1 cellular context compared by ENCODE assay signal in the genomic region with DNA sequence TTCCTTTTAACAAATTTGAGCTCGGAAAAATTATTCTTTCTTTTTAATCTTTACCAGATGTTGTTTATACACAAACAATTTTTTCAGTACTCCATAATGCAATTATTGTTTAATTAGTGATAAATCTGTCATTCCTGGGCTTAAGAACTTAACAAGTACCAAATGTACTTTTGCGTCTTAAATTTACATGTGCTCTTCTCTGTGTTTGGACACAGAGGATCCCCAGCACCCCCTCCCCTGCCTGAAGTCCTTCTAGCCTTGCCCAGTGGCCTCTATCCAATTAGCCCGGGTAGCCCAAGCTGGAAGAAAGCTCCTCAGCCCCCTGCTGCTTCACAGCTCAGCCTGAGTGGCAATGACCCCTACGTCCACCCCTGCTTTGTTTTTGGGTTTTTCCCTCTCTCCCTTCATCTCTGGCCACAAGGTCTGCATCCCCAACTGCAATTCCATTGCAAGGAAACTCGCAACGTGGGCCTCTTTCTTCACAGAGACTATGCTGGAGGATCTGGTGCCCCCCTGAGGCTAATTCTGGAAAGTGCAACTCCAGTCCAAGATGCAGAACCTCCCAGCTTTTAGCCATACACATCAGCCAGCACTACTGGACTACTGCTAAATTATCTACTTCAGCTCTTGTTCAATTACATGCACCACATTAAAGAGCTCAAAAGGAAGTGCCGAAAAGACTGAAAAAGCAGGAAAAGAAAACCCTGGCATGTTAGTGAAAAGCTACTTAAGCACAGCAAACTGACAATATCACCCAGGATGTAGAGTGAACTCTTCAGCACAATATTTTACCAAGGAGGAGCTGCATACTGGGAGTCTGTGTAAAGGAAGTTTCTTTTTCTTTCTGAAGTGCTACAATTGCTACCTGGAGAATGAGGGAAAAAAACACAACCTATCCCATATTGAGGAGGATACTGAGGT.
TF ChIP-seq lines count a peak whose summit lies in the region.

No MANE protein-coding gene starts in this region.

TF ChIP-seq in H1, 55 proteins besides CTCF, POLR2A, EP300 and RAD21 (continued from another document):
- TF ChIP-seq, protein P1, sequence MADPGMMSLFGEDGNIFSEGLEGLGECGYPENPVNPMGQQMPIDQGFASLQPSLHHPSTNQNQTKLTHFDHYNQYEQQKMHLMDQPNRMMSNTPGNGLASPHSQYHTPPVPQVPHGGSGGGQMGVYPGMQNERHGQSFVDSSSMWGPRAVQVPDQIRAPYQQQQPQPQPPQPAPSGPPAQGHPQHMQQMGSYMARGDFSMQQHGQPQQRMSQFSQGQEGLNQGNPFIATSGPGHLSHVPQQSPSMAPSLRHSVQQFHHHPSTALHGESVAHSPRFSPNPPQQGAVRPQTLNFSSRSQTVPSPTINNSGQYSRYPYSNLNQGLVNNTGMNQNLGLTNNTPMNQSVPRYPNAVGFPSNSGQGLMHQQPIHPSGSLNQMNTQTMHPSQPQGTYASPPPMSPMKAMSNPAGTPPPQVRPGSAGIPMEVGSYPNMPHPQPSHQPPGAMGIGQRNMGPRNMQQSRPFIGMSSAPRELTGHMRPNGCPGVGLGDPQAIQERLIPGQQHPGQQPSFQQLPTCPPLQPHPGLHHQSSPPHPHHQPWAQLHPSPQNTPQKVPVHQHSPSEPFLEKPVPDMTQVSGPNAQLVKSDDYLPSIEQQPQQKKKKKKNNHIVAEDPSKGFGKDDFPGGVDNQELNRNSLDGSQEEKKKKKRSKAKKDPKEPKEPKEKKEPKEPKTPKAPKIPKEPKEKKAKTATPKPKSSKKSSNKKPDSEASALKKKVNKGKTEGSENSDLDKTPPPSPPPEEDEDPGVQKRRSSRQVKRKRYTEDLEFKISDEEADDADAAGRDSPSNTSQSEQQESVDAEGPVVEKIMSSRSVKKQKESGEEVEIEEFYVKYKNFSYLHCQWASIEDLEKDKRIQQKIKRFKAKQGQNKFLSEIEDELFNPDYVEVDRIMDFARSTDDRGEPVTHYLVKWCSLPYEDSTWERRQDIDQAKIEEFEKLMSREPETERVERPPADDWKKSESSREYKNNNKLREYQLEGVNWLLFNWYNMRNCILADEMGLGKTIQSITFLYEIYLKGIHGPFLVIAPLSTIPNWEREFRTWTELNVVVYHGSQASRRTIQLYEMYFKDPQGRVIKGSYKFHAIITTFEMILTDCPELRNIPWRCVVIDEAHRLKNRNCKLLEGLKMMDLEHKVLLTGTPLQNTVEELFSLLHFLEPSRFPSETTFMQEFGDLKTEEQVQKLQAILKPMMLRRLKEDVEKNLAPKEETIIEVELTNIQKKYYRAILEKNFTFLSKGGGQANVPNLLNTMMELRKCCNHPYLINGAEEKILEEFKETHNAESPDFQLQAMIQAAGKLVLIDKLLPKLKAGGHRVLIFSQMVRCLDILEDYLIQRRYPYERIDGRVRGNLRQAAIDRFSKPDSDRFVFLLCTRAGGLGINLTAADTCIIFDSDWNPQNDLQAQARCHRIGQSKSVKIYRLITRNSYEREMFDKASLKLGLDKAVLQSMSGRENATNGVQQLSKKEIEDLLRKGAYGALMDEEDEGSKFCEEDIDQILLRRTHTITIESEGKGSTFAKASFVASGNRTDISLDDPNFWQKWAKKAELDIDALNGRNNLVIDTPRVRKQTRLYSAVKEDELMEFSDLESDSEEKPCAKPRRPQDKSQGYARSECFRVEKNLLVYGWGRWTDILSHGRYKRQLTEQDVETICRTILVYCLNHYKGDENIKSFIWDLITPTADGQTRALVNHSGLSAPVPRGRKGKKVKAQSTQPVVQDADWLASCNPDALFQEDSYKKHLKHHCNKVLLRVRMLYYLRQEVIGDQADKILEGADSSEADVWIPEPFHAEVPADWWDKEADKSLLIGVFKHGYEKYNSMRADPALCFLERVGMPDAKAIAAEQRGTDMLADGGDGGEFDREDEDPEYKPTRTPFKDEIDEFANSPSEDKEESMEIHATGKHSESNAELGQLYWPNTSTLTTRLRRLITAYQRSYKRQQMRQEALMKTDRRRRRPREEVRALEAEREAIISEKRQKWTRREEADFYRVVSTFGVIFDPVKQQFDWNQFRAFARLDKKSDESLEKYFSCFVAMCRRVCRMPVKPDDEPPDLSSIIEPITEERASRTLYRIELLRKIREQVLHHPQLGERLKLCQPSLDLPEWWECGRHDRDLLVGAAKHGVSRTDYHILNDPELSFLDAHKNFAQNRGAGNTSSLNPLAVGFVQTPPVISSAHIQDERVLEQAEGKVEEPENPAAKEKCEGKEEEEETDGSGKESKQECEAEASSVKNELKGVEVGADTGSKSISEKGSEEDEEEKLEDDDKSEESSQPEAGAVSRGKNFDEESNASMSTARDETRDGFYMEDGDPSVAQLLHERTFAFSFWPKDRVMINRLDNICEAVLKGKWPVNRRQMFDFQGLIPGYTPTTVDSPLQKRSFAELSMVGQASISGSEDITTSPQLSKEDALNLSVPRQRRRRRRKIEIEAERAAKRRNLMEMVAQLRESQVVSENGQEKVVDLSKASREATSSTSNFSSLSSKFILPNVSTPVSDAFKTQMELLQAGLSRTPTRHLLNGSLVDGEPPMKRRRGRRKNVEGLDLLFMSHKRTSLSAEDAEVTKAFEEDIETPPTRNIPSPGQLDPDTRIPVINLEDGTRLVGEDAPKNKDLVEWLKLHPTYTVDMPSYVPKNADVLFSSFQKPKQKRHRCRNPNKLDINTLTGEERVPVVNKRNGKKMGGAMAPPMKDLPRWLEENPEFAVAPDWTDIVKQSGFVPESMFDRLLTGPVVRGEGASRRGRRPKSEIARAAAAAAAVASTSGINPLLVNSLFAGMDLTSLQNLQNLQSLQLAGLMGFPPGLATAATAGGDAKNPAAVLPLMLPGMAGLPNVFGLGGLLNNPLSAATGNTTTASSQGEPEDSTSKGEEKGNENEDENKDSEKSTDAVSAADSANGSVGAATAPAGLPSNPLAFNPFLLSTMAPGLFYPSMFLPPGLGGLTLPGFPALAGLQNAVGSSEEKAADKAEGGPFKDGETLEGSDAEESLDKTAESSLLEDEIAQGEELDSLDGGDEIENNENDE (IDR thresholded peaks at IDR 0.05; ENCODE audit: insufficient replicate concordance, low read length): peak; percentile 51
- no peak for TF ChIP-seq GTF2F1 (IDR thresholded peaks at IDR 0.05; ENCODE audit: borderline replicate concordance, low read depth, low read length)
